ENCODE assay signal across 15 cellular contexts in genomic region chr15:76006136-76006778, GRCh38. TPM values are rescaled to one million over a fixed set of nuclear protein-coding genes. Genes with fewer than 3 reads are reported as not detected.
DNase-seq lines count a peak whose midpoint lies in the region; ATAC-seq and TF ChIP-seq lines count a peak whose summit lies in the region.
"Had no signal": no experiment of that assay in that cellular context is flagged by ENCODE, and none has a peak within 500 bp of the region (broad histone marks: within the 10 kb centered on the region; RNA-seq: fewer than 3 reads in every experiment).

No MANE protein-coding gene starts in this region.

- TF ChIP-seq CTCF in right lobe of liver (IDR thresholded peaks at IDR 0.05) (no peak), colonic mucosa (IDR thresholded peaks at IDR 0.05) (no peak)

- ATAC-seq in right lobe of liver (peak; percentile 71 to 97 (median 88)), GM19452 (IDR thresholded peaks at IDR 0.05; ENCODE audit: unreplicated experiment) (no peak)

- no peak for TF ChIP-seq POLR2A in right lobe of liver (IDR thresholded peaks at IDR 0.05)

- H3K36me3 ChIP-seq in right lobe of liver: no peaks in the 10 kb centered on the region
- no peaks in the 10 kb centered on the region for H3K36me3 ChIP-seq in colonic mucosa
- H3K36me3 ChIP-seq: BE2C had no signal

- no peak overlapping the region for H3K9ac ChIP-seq in colonic mucosa (ENCODE audit: low read depth in 2 of 2, low read length in 2 of 2)

- H3K9me3 ChIP-seq in right lobe of liver (no peaks in the 10 kb centered on the region), colonic mucosa (no peaks in the 10 kb centered on the region)
- H3K9me3 ChIP-seq: BE2C had no signal

- peaks cover 0 to 8% (median 0%) of the 10 kb centered on the region in 4 donors for H3K4me1 ChIP-seq in right lobe of liver
- no peaks in the 10 kb centered on the region for H3K4me1 ChIP-seq in colonic mucosa
- H3K4me1 ChIP-seq: BE2C had no signal

- in situ Hi-C loops in G401 (cut with HindIII; ENCODE audit: low sequenced_read_pairs): no loop called here

- H3K27me3 ChIP-seq in right lobe of liver (no peaks in the 10 kb centered on the region), colonic mucosa (no peaks in the 10 kb centered on the region)

- DNase-seq in G401 (ENCODE audit: low spot score): peak; percentile 8
- peak; percentile 59 for DNase-seq in NCI-H226
- peak; percentile 2 for DNase-seq in astrocyte of the hippocampus (ENCODE audit: low read depth, low spot score)
- DNase-seq in right lobe of liver: peak; percentile 29 to 74 (median 61)
- DNase-seq in NCI-H128 (lab: John Stamatoyannopoulos, UW; ENCODE audit: unreplicated experiment): no peak
- DNase-seq in NCI-H1048 (lab: John Stamatoyannopoulos, UW): no peak
- no peak for DNase-seq in colonic mucosa
- DNase-seq: activated CD4-positive, CD25-positive, alpha-beta regulatory T cell treated with anti-CD3 and anti-CD28 coated beads, Interleukin-2, amount 50 U/mL, for 72 hours; amniotic stem cell; BE2C; DMS79 treated with DMSO at 0.1 percent for 48 hours; effector CD4-positive, alpha-beta T cell; NCI-H1436 treated with DMSO at 0.1 percent for 48 hours; NCI-H526 had no signal

- intact Hi-C loops in right lobe of liver (cut with DNase I) (no loop called here), colonic mucosa (cut with DNase I) (no loop called here)

- H3K27ac ChIP-seq in right lobe of liver (no peak overlapping the region), colonic mucosa (no peak overlapping the region)

- H3K4me3 ChIP-seq in right lobe of liver (no peak overlapping the region), colonic mucosa (no peak overlapping the region)

- WGBS in right lobe of liver (ENCODE audit: insufficient coverage, low coverage, low lambda C conversion rate, missing lambda C conversion rate): 6% methylated on average over 2 of the region's 2 CpGs

RNA-seq across cellular contexts. Expression of gene NRG4, which starts 6.0 kb away (rescaled TPM):
- total RNA-seq in G401 (2014; rRNA removed; shearing (Covaris generic)): not detected in 2 replicates
- total RNA-seq in right lobe of liver: 1 to 10 TPM in 5 of 6 experiments, under 1 TPM in 1; 0.49 to 2.9 (median 2.0) TPM
- 1 to 10 TPM; 1.1 to 3.7 TPM for total RNA-seq in colonic mucosa

RNA-seq across cellular contexts. Expression of gene TMEM266, which starts 53.5 kb away (rescaled TPM):
- 0.06 and 1.5 TPM in 2 replicates for total RNA-seq in G401 (2014; rRNA removed; shearing (Covaris generic))
- under 1 TPM in 2 of 6 experiments, not detected in 4; 0.12 to 0.19 TPM for total RNA-seq in right lobe of liver
- not detected for total RNA-seq in colonic mucosa

Comparison
In these comparisons a context has a peak if more than half of its experiments do, and no peak if none do; other contexts are left out.
1. DNase-seq: peak in G401 (single experiment), NCI-H226 (single experiment), astrocyte of the hippocampus (single experiment) and right lobe of liver (3 of 3); none in NCI-H128 (single experiment), NCI-H1048 (single experiment) and colonic mucosa (single experiment).